In the genomic region with DNA sequence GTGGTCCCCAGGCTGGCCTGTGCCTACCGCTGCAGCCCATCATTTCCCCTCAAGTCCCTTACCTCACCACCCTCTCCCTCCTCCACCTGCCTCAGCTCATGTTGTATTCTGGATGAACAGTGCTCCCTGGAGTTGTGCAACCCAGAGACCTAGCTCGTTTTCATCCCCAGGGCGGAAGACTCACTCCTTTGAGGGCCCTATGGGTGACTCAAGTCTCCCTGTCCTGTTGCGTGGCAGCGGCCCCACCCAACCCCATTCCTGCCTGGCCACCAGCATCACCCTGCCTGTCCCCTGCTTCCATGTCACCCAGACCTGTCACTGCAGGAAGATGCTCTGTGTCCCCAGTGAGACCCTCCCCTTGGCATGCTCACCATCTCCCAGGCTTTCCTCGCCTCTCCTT, we compare ENCODE assay signal across 17 cellular contexts. TPM values are rescaled to one million over a fixed set of nuclear protein-coding genes. Genes with fewer than 3 reads are reported as not detected.
A peak's percentile ranks its signal among the peaks of the same experiment; 100 is the strongest.
DNase-seq lines count a peak whose midpoint lies in the region; ATAC-seq, FAIRE-seq and TF ChIP-seq lines count a peak whose summit lies in the region.
"Had no signal": no experiment of that assay in that cellular context is flagged by ENCODE, and none has a peak within 500 bp of the region (broad histone marks: within the 10 kb centered on the region; RNA-seq: fewer than 3 reads in every experiment).

No MANE protein-coding gene starts in this region.

- H4K20me1 ChIP-seq in mammary epithelial cell (ENCODE audit: insufficient read depth, low read length): no peaks in the 10 kb centered on the region
- H4K20me1 ChIP-seq: BLaER1 treated with 17β-estradiol and CSF1 and Interleukin-3, amounts not matched to agents 10 nM and 100 nM had no signal

- 74% methylated on average over 5 of the region's 6 CpGs for WGBS in mammary epithelial cell (ENCODE audit: low coverage, missing lambda C conversion rate)

- H3K4me3 ChIP-seq in right atrium auricular region (no peak overlapping the region), mammary epithelial cell (replicated peaks in 1 of 3; ENCODE audit: insufficient read depth in 1 of 3, low read depth in 2 of 3, low read length in 3 of 3) (no peak overlapping the region), kidney (ENCODE audit: low read length in 2 of 2) (no peak overlapping the region)
- H3K4me3 ChIP-seq: BLaER1 treated with 17β-estradiol and CSF1 and Interleukin-3, amounts not matched to agents 10 nM and 100 nM had no signal

- no peak overlapping the region for H2AFZ ChIP-seq in mammary epithelial cell (ENCODE audit: low read depth, low read length)

- H3K27me3 ChIP-seq in right atrium auricular region (peaks cover 0 to 2% of the 10 kb centered on the region in 2 donors), mammary epithelial cell (ENCODE audit: insufficient read depth, low read length) (no peaks in the 10 kb centered on the region)

- DNase-seq in Right ventricle myocardium superior (peak; percentile 14), right atrium auricular region (ENCODE audit: low spot score) (no peak), mammary epithelial cell (peak; percentile 32), kidney (peak; percentile 53), superior temporal gyrus (ENCODE audit: extremely low spot score) (no peak), NCI-H1930 (lab: John Stamatoyannopoulos, UW) (no peak)
- DNase-seq: 8988T; ACHN; CD4-positive, CD25-positive, alpha-beta regulatory T cell; DMS53; GF-D8 had no signal

- H3K9me3 ChIP-seq in right atrium auricular region (no peaks in the 10 kb centered on the region), mammary epithelial cell (replicated peaks; ENCODE audit: insufficient read depth, low read length) (no peaks in the 10 kb centered on the region), kidney (ENCODE audit: control insufficient read depth in 1 of 2, low read length in 2 of 2) (no peaks in the 10 kb centered on the region)
- H3K9me3 ChIP-seq: BLaER1 treated with 17β-estradiol and CSF1 and Interleukin-3, amounts not matched to agents 10 nM and 100 nM had no signal

- no peaks in the 10 kb centered on the region for H3K79me2 ChIP-seq in mammary epithelial cell (ENCODE audit: insufficient read depth, low read length)

- no TSS peak for BruUV-seq in mammary epithelial cell (replicated peaks; lab: Mats Ljungman, UMichigan)

- H3K4me1 ChIP-seq in right atrium auricular region: peaks cover 0 to 11% of the 10 kb centered on the region in 2 donors
- H3K4me1 ChIP-seq in mammary epithelial cell (ENCODE audit: insufficient read depth, low read length): peaks cover 26% of the 10 kb centered on the region
- H3K4me1 ChIP-seq in kidney (ENCODE audit: control insufficient read depth in 1 of 2, insufficient read depth in 1 of 2, low read depth in 1 of 2, low read length in 2 of 2): peaks cover 0 to 5% of the 10 kb centered on the region in 2 donors

- in situ Hi-C loops in mammary epithelial cell (cut with MboI; ENCODE audit: low sequenced_read_pairs in 2 of 2): no loop called here

- dilution Hi-C loops in mammary epithelial cell (cut with HindIII; ENCODE audit: low sequenced_read_pairs): no loop called here

- no peak overlapping the region for H3K4me2 ChIP-seq in mammary epithelial cell (ENCODE audit: insufficient read depth, low read depth, low read length)
- H3K4me2 ChIP-seq: BLaER1 treated with 17β-estradiol and CSF1 and Interleukin-3, amounts not matched to agents 10 nM and 100 nM had no signal

- CTCF ChIA-PET in mammary epithelial cell (lab: Charles Lee; ENCODE audit: low non-redundant PET): no interaction called here

- intact Hi-C loops in Right ventricle myocardium superior (cut with DNase I): no loop called here
- intact Hi-C loops in mammary epithelial cell (cut with micrococcal nuclease): loop anchor here (5.0 to 10.0 kb wide), 2 partner anchors 73 to 541 kb away; no protein-coding TSS in a partner anchor
- intact Hi-C loops in kidney (cut with DNase I): no loop called here

- TF ChIP-seq CTCF in right atrium auricular region (IDR thresholded peaks at IDR 0.05) (no peak), mammary epithelial cell (conservative IDR thresholded peaks at IDR 0.05 in 1 of 2, IDR thresholded peaks at IDR 0.05 in 1 of 2; ENCODE audit: extremely low read depth in 1 of 2, insufficient read depth in 1 of 2, low read depth in 1 of 2, low read length in 2 of 2) (no peak), kidney (IDR thresholded peaks at IDR 0.05; ENCODE audit: borderline replicate concordance, extremely low read depth, insufficient read depth) (no peak)

- FAIRE-seq in kidney (lab: Jason Lieb, UNC): no peak
- FAIRE-seq: GM19239, H54 had no signal

- no peak overlapping the region for H3K27ac ChIP-seq in right atrium auricular region
- no peak overlapping the region for H3K27ac ChIP-seq in mammary epithelial cell (ENCODE audit: insufficient read depth, low read depth, low read length)
- H3K27ac ChIP-seq in kidney (ENCODE audit: low read depth in 2 of 2, low read length in 2 of 2): no peak overlapping the region
- H3K27ac ChIP-seq: BLaER1 treated with 17β-estradiol and CSF1 and Interleukin-3, amounts not matched to agents 10 nM and 100 nM had no signal

- H3K9ac ChIP-seq in mammary epithelial cell (ENCODE audit: insufficient read depth, low read length) (no peak overlapping the region), kidney (ENCODE audit: low read length in 2 of 2) (no peak overlapping the region)
- H3K9ac ChIP-seq: BLaER1 treated with 17β-estradiol and CSF1 and Interleukin-3, amounts not matched to agents 10 nM and 100 nM had no signal

- H3K36me3 ChIP-seq in right atrium auricular region (no peaks in the 10 kb centered on the region), mammary epithelial cell (ENCODE audit: insufficient read depth, low read length) (no peaks in the 10 kb centered on the region), kidney (ENCODE audit: control insufficient read depth in 1 of 2, insufficient read depth in 2 of 2, low read length in 2 of 2) (no peaks in the 10 kb centered on the region)
- H3K36me3 ChIP-seq: BLaER1 treated with 17β-estradiol and CSF1 and Interleukin-3, amounts not matched to agents 10 nM and 100 nM had no signal

- no peak for ATAC-seq in Right ventricle myocardium superior (ENCODE audit: poor library complexity)
- no peak for ATAC-seq in HG02970 (IDR thresholded peaks at IDR 0.05; ENCODE audit: low FRiP score, unreplicated experiment)
- ATAC-seq: HCT116 had no signal

RNA-seq across cellular contexts. Expression of a gene that starts 3.3 kb away (rescaled TPM):
- not detected for total RNA-seq in Right ventricle myocardium superior
- under 1 TPM in 1 of 2 donors, not detected in 1; 0.43 TPM for total RNA-seq in right atrium auricular region
- total RNA-seq in mammary epithelial cell: 1 to 10 TPM in 1 of 2 donors, under 1 TPM in 1; 0.33 to 1.2 TPM
- polyA plus RNA-seq in mammary epithelial cell: 0.22 TPM
- polyA minus RNA-seq in mammary epithelial cell: 6.0 TPM
- not detected for total RNA-seq in kidney
- not detected for polyA plus RNA-seq in kidney (ENCODE audit: insufficient read depth, low read depth, low replicate concordance)
- total RNA-seq: CD4-positive, CD25-positive, alpha-beta regulatory T cell had no signal

RNA-seq across cellular contexts. Expression of a gene that starts 34.1 kb away (rescaled TPM):
- total RNA-seq in Right ventricle myocardium superior: not detected
- total RNA-seq in right atrium auricular region: under 1 TPM in 1 of 2 donors, not detected in 1; 0.20 TPM
- total RNA-seq in mammary epithelial cell: 10 to 100 TPM in 1 of 2 donors, 1 to 10 TPM in 1; 3.8 to 27.6 TPM
- polyA plus RNA-seq in mammary epithelial cell: 9.2 TPM
- 5.9 TPM for polyA minus RNA-seq in mammary epithelial cell
- not detected for total RNA-seq in kidney
- polyA plus RNA-seq in kidney (ENCODE audit: insufficient read depth, low read depth, low replicate concordance): not detected

RNA-seq across cellular contexts. Expression of a gene that starts 39.7 kb away (rescaled TPM):
- total RNA-seq in Right ventricle myocardium superior (0.13 TPM), right atrium auricular region (not detected), mammary epithelial cell (1 to 10 TPM in 1 of 2 donors, under 1 TPM in 1; 0.33 to 1.9 TPM), kidney (0.25 TPM)
- polyA plus RNA-seq in mammary epithelial cell (0.34 TPM), kidney (ENCODE audit: insufficient read depth, low read depth, low replicate concordance) (not detected)
- polyA minus RNA-seq in mammary epithelial cell: not detected
- total RNA-seq: CD4-positive, CD25-positive, alpha-beta regulatory T cell had no signal
- polyA plus RNA-seq: CD4-positive, CD25-positive, alpha-beta regulatory T cell had no signal

RNA-seq across cellular contexts. Expression of a gene that starts 45.4 kb away (rescaled TPM):
- total RNA-seq in Right ventricle myocardium superior (not detected), right atrium auricular region (1 to 10 TPM; 1.2 to 1.8 TPM), mammary epithelial cell (10 to 100 TPM; 43.5 to 45.3 TPM), kidney (8.0 TPM)
- polyA plus RNA-seq in mammary epithelial cell (83.5 TPM), kidney (ENCODE audit: insufficient read depth, low read depth, low replicate concordance) (0.15 TPM)
- 66.6 TPM for polyA minus RNA-seq in mammary epithelial cell
- total RNA-seq: CD4-positive, CD25-positive, alpha-beta regulatory T cell; HT1080 had no signal
- polyA plus RNA-seq: CD4-positive, CD25-positive, alpha-beta regulatory T cell had no signal

Comparison
In these comparisons a context has a peak if more than half of its experiments do, and no peak if none do; other contexts are left out.
1. DNase-seq: peak in Right ventricle myocardium superior (single experiment), mammary epithelial cell (single experiment) and kidney (single experiment); none in right atrium auricular region (single experiment), superior temporal gyrus (single experiment) and NCI-H1930 (0 of 2).